Comparison of ENCODE assay signal across 28 cellular contexts in the genomic region with DNA sequence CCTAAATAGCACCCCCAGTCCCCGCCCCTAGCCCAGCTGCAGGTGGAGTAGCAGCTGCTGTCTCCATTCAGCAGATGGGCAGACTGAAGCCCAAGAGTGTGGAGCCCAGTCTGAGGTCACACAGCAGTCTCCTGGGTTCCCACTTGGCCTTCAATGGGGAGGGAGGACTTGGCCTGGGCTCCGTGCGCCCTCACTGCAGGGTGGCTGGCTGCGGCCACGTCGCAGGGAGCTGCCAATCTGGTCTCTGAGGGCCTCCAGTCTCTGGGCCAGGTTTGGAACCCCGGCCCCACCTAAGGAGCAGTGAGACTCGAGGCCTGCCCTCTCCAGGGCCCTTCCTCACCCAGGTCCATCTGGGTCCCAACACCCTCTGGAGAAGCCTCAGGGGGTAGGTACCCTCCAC. TPM values are rescaled to one million over a fixed set of nuclear protein-coding genes. Genes with fewer than 3 reads are reported as not detected.
DNase-seq lines count a peak whose midpoint lies in the region; ATAC-seq and TF ChIP-seq lines count a peak whose summit lies in the region.
"Had no signal": no experiment of that assay in that cellular context is flagged by ENCODE, and none has a peak within 500 bp of the region (broad histone marks: within the 10 kb centered on the region; RNA-seq: fewer than 3 reads in every experiment).

No MANE protein-coding gene starts in this region.

- H2BK5ac ChIP-seq in neuronal stem cell (ENCODE audit: low read length): no peak overlapping the region

- H3K23ac ChIP-seq in neuronal stem cell (ENCODE audit: low read depth, low read length, poor library complexity): no peak overlapping the region

- intact Hi-C loops in upper lobe of right lung (cut with DNase I): no loop called here
- intact Hi-C loops in activated CD8-positive, alpha-beta T cell treated with anti-CD3 and anti-CD28 coated beads for 36 hours (cut with micrococcal nuclease): no loop called here

- peaks cover 6% of the 10 kb centered on the region for H3K36me3 Mint-ChIP-seq in endodermal cell (ENCODE audit: low read depth)
- no peaks in the 10 kb centered on the region for H3K36me3 Mint-ChIP-seq in activated CD8-positive, alpha-beta T cell treated with anti-CD3 and anti-CD28 coated beads for 36 hours (ENCODE audit: low read depth)
- H3K36me3 Mint-ChIP-seq: CD4-positive, CD25-positive, alpha-beta regulatory T cell had no signal

- peaks cover 11% of the 10 kb centered on the region for H3K27me3 Mint-ChIP-seq in endodermal cell (ENCODE audit: insufficient read depth)
- peaks cover 20% of the 10 kb centered on the region for H3K27me3 Mint-ChIP-seq in activated CD8-positive, alpha-beta T cell treated with anti-CD3 and anti-CD28 coated beads for 36 hours

- H3K9me3 Mint-ChIP-seq in endodermal cell: no peaks in the 10 kb centered on the region
- H3K9me3 Mint-ChIP-seq in activated CD8-positive, alpha-beta T cell treated with anti-CD3 and anti-CD28 coated beads for 36 hours: no peaks in the 10 kb centered on the region
- H3K9me3 Mint-ChIP-seq: GM23338, H9, HFFc6 had no signal

- H3K4me1 Mint-ChIP-seq in endodermal cell: no peaks in the 10 kb centered on the region
- H3K4me1 Mint-ChIP-seq in activated CD8-positive, alpha-beta T cell treated with anti-CD3 and anti-CD28 coated beads for 36 hours (ENCODE audit: low read depth): no peaks in the 10 kb centered on the region
- H3K4me1 Mint-ChIP-seq: GM23338 had no signal

- no peak overlapping the region for H2BK15ac ChIP-seq in neuronal stem cell (ENCODE audit: low read length)

- no peaks in the 10 kb centered on the region for H3F3A ChIP-seq in smooth muscle cell (ENCODE audit: low read depth)

- no peak overlapping the region for H2AFZ ChIP-seq in neuronal stem cell (ENCODE audit: low read length)
- no peak overlapping the region for H2AFZ ChIP-seq in smooth muscle cell (ENCODE audit: low read depth)
- H2AFZ ChIP-seq: GM23338 had no signal

- no peaks in the 10 kb centered on the region for H3K79me2 ChIP-seq in smooth muscle cell (ENCODE audit: low read depth)

- TF ChIP-seq CTCF in endodermal cell (conservative IDR thresholded peaks at IDR 0.05) (no peak), upper lobe of right lung (IDR thresholded peaks at IDR 0.05) (no peak), smooth muscle cell (IDR thresholded peaks at IDR 0.05; ENCODE audit: borderline replicate concordance, insufficient read depth, poor library complexity, severe bottlenecking) (no peak)
- TF ChIP-seq CTCF in activated CD8-positive, alpha-beta T cell treated with anti-CD3 and anti-CD28 coated beads for 36 hours (IDR thresholded peaks at IDR 0.05): no peak

- peak overlapping the region; percentile 61 for H3K18ac ChIP-seq in neuronal stem cell (ENCODE audit: low read length)

- H3K36me3 ChIP-seq in endodermal cell (ENCODE audit: control insufficient read depth, insufficient read depth, low read length) (no peaks in the 10 kb centered on the region), neuronal stem cell (replicated peaks in 1 of 2; ENCODE audit: control insufficient read depth in 2 of 2, insufficient read depth in 2 of 2, low read length in 2 of 2) (no peaks in the 10 kb centered on the region), upper lobe of right lung (no peaks in the 10 kb centered on the region), smooth muscle cell (ENCODE audit: low read depth) (no peaks in the 10 kb centered on the region)
- H3K36me3 ChIP-seq: SJSA1 had no signal

- H3K79me1 ChIP-seq in neuronal stem cell (ENCODE audit: low read depth, low read length): no peaks in the 10 kb centered on the region

- no peak for ATAC-seq in upper lobe of right lung
- no peak for ATAC-seq in activated CD8-positive, alpha-beta T cell treated with anti-CD3 and anti-CD28 coated beads for 36 hours
- ATAC-seq: GM12878, GM23338, PC-3 had no signal

- no peak overlapping the region for H3K4ac ChIP-seq in neuronal stem cell (ENCODE audit: low read length)

- H3K4me2 ChIP-seq in neuronal stem cell (ENCODE audit: insufficient read depth, low read length, poor library complexity, severe bottlenecking) (no peak overlapping the region), smooth muscle cell (no peak overlapping the region)
- H3K4me2 ChIP-seq: GM23338 had no signal

- H3K4me1 ChIP-seq in endodermal cell (ENCODE audit: control insufficient read depth, insufficient read depth, low read length): no peaks in the 10 kb centered on the region
- no peaks in the 10 kb centered on the region for H3K4me1 ChIP-seq in neuronal stem cell (ENCODE audit: control insufficient read depth in 2 of 2, insufficient read depth in 1 of 2, low read depth in 1 of 2, low read length in 2 of 2)
- no peaks in the 10 kb centered on the region for H3K4me1 ChIP-seq in upper lobe of right lung
- H3K4me1 ChIP-seq in smooth muscle cell (ENCODE audit: low read depth): no peaks in the 10 kb centered on the region

- H4K8ac ChIP-seq in neuronal stem cell (ENCODE audit: low read depth, low read length): no peak overlapping the region

- H3K14ac ChIP-seq in neuronal stem cell (ENCODE audit: low read length): peak overlapping the region; percentile 41

- peak; percentile 45 for DNase-seq in DMS 273 (lab: John Stamatoyannopoulos, UW; ENCODE audit: unreplicated experiment)
- DNase-seq in DMS 273 treated with DMSO at 0.1 percent for 48 hours (lab: John Stamatoyannopoulos, UW): no peak
- DNase-seq in endodermal cell: peak; percentile 28
- DNase-seq in neuronal stem cell (ENCODE audit: low spot score): no peak
- DNase-seq in upper lobe of right lung: peak; percentile 48
- no peak for DNase-seq in smooth muscle cell (lab: John Stamatoyannopoulos, UW; ENCODE audit: unreplicated experiment)
- no peak for DNase-seq in activated CD8-positive, alpha-beta T cell treated with anti-CD3 and anti-CD28 coated beads for 36 hours
- no peak for DNase-seq in T-helper 1 cell
- DNase-seq: 8988T; CD4-positive, CD25-positive, alpha-beta regulatory T cell; GDM1; H9; HFFc6; KBM-7; MV-4-11; NCI-H1105; NCI-H1436 treated with DMSO at 0.1 percent for 48 hours; NCI-H187 treated with DMSO at 0.1 percent for 48 hours; NCI-H345; NCI-H510A treated with DMSO at 0.1 percent for 48 hours; NCI-H748 treated with DMSO at 0.1 percent for 48 hours; PC-3; Right ventricle myocardium superior had no signal

- CTCF ChIA-PET in activated CD8-positive, alpha-beta T cell treated with anti-CD3 and anti-CD28 coated beads for 36 hours (lab: Charles Lee): interaction anchor here (5.8 kb wide), 1 partner anchor 9 kb away, joined by 34 read pairs; no protein-coding TSS in a partner anchor

- H3K9me3 ChIP-seq in endodermal cell (ENCODE audit: control insufficient read depth, low read length) (no peaks in the 10 kb centered on the region), neuronal stem cell (replicated peaks in 1 of 2; ENCODE audit: control insufficient read depth in 2 of 2, insufficient read depth in 1 of 2, low read depth in 1 of 2, low read length in 2 of 2) (no peaks in the 10 kb centered on the region), upper lobe of right lung (no peaks in the 10 kb centered on the region), smooth muscle cell (replicated peaks; ENCODE audit: low read depth) (no peaks in the 10 kb centered on the region)

- H3K27ac ChIP-seq in endodermal cell (ENCODE audit: low read depth, low read length) (no peak overlapping the region), neuronal stem cell (replicated peaks; ENCODE audit: low read length) (no peak overlapping the region), upper lobe of right lung (no peak overlapping the region), smooth muscle cell (ENCODE audit: low read depth) (no peak overlapping the region)
- H3K27ac ChIP-seq: SJSA1 had no signal

- no peak overlapping the region for H3K4me3 ChIP-seq in endodermal cell (ENCODE audit: low read length)
- H3K4me3 ChIP-seq in neuronal stem cell (ENCODE audit: low read length in 2 of 2): no peak overlapping the region
- no peak overlapping the region for H3K4me3 ChIP-seq in upper lobe of right lung
- no peak overlapping the region for H3K4me3 ChIP-seq in smooth muscle cell
- H3K4me3 ChIP-seq: GM12878, GM23338, SJSA1 had no signal

- no peak overlapping the region for H4K91ac ChIP-seq in neuronal stem cell (ENCODE audit: low read depth, low read length, poor library complexity)

- H4K20me1 ChIP-seq in smooth muscle cell (ENCODE audit: low read depth): no peaks in the 10 kb centered on the region

- POLR2A ChIA-PET in activated CD8-positive, alpha-beta T cell treated with anti-CD3 and anti-CD28 coated beads for 36 hours (lab: Charles Lee): no interaction called here

- H3K27me3 ChIP-seq in endodermal cell (ENCODE audit: control insufficient read depth, insufficient read depth, low read length, poor library complexity, severe bottlenecking) (peaks cover 13% of the 10 kb centered on the region), neuronal stem cell (ENCODE audit: control insufficient read depth in 3 of 3, insufficient read depth in 3 of 3, low read depth in 1 of 3, low read length in 3 of 3) (peaks cover 0 to 41% (median 7%) of the 10 kb centered on the region in 3 experiments), upper lobe of right lung (peaks cover 3% of the 10 kb centered on the region), smooth muscle cell (ENCODE audit: low read depth) (peaks cover 8% of the 10 kb centered on the region)
- H3K27me3 ChIP-seq: SJSA1 had no signal

- H3K9ac ChIP-seq in endodermal cell (ENCODE audit: extremely low read depth, low read length, poor library complexity, severe bottlenecking) (no peak overlapping the region), neuronal stem cell (ENCODE audit: low read depth, low read length, poor library complexity) (no peak overlapping the region), smooth muscle cell (ENCODE audit: low read depth) (no peak overlapping the region)

- no peak overlapping the region for H2BK120ac ChIP-seq in neuronal stem cell (ENCODE audit: low read depth, low read length)

- H3K27ac Mint-ChIP-seq in endodermal cell: no peak overlapping the region
- no peak overlapping the region for H3K27ac Mint-ChIP-seq in activated CD8-positive, alpha-beta T cell treated with anti-CD3 and anti-CD28 coated beads for 36 hours
- H3K27ac Mint-ChIP-seq: CD4-positive, CD25-positive, alpha-beta regulatory T cell; GM23338; H9; HFFc6 had no signal

- no peak overlapping the region for H3K4me3 Mint-ChIP-seq in endodermal cell
- no peak overlapping the region for H3K4me3 Mint-ChIP-seq in activated CD8-positive, alpha-beta T cell treated with anti-CD3 and anti-CD28 coated beads for 36 hours
- H3K4me3 Mint-ChIP-seq: CD4-positive, CD25-positive, alpha-beta regulatory T cell; GM23338; H9; HFFc6 had no signal

- no peak overlapping the region for H2BK12ac ChIP-seq in neuronal stem cell (ENCODE audit: low read length)

- no peak overlapping the region for H2AK5ac ChIP-seq in neuronal stem cell (ENCODE audit: low read depth, low read length)

- WGBS in endodermal cell (ENCODE audit: insufficient coverage in 1 of 2, insufficient read length in 1 of 2), 2 experiments: 64 to 90% methylated on average over 2 to 8 of the region's 8 CpGs
- no CpG with 5 or more reads among the region's 8 CpGs for WGBS in neuronal stem cell (ENCODE audit: extremely low coverage in 2 of 2, insufficient read length in 2 of 2, insufficient replicate concordance in 1 of 2), 2 donors
- WGBS in smooth muscle cell (ENCODE audit: low lambda C conversion rate): 89% methylated on average over 8 of the region's 8 CpGs

RNA-seq across cellular contexts. Expression of a gene that starts 7.4 kb away (rescaled TPM):
- total RNA-seq in endodermal cell (10 to 100 TPM; 11.4 to 16.3 TPM), upper lobe of right lung (6.2 TPM), smooth muscle cell (0.09 TPM in 1 of 2 replicates, not detected in the other)
- polyA plus RNA-seq in endodermal cell (2013, experiment 1 of 2): 3.3 TPM
- 4.1 TPM for polyA plus RNA-seq in endodermal cell (2013, experiment 2 of 2)
- polyA plus RNA-seq in neuronal stem cell (2013, experiment 1 of 2): 0.18 TPM
- 0.22 TPM for polyA plus RNA-seq in neuronal stem cell (2013, experiment 2 of 2)
- 0.21 TPM in 1 of 2 replicates, not detected in the other for polyA plus RNA-seq in smooth muscle cell
- total RNA-seq in activated CD8-positive, alpha-beta T cell treated with anti-CD3 and anti-CD28 coated beads for 36 hours: not detected
- total RNA-seq: CD4-positive, CD25-positive, alpha-beta regulatory T cell; GM12878; HFFc6; LHCN-M2; MCF 10A; Right ventricle myocardium superior had no signal
- polyA plus RNA-seq: CD4-positive, CD25-positive, alpha-beta regulatory T cell; GM12878 had no signal

RNA-seq across cellular contexts. Expression of a gene that starts 13.6 kb away (rescaled TPM):
- total RNA-seq in endodermal cell (1 to 10 TPM in 1 of 2 donors, under 1 TPM in 1; 0.68 to 2.9 TPM), upper lobe of right lung (0.67 TPM), smooth muscle cell (not detected in 2 replicates)
- 0.32 TPM for polyA plus RNA-seq in endodermal cell (2013, experiment 1 of 2)
- polyA plus RNA-seq in endodermal cell (2013, experiment 2 of 2): 0.58 TPM
- 0.06 TPM for polyA plus RNA-seq in neuronal stem cell (2013, experiment 1 of 2)
- polyA plus RNA-seq in neuronal stem cell (2013, experiment 2 of 2): 0.11 TPM
- 0.35 and 0.46 TPM in 2 replicates for polyA plus RNA-seq in smooth muscle cell
- not detected for total RNA-seq in activated CD8-positive, alpha-beta T cell treated with anti-CD3 and anti-CD28 coated beads for 36 hours
- total RNA-seq: CD4-positive, CD25-positive, alpha-beta regulatory T cell; HFFc6; LHCN-M2; MCF 10A had no signal
- polyA plus RNA-seq: CD4-positive, CD25-positive, alpha-beta regulatory T cell had no signal

Comparison
In these comparisons a context has a peak if more than half of its experiments do, and no peak if none do; other contexts are left out.
1. DNase-seq: peak in DMS 273 (single experiment), endodermal cell (single experiment) and upper lobe of right lung (single experiment); none in DMS 273 treated with DMSO at 0.1 percent for 48 hours (single experiment), neuronal stem cell (single experiment), smooth muscle cell (single experiment), activated CD8-positive, alpha-beta T cell treated with anti-CD3 and anti-CD28 coated beads for 36 hours (single experiment) and T-helper 1 cell (0 of 5).